In genomic region chr6:56364482-56365313, GRCh38 we compare ENCODE assay signal across 16 cellular contexts.
DNase-seq lines count a peak whose midpoint lies in the region; FAIRE-seq and TF ChIP-seq lines count a peak whose summit lies in the region.
"Had no signal": no experiment of that assay in that cellular context is flagged by ENCODE, and none has a peak within 500 bp of the region (broad histone marks: within the 10 kb centered on the region; RNA-seq: fewer than 3 reads in every experiment).

No MANE protein-coding gene starts in this region.

- H3K4me3 ChIP-seq in brain microvascular endothelial cell (ENCODE audit: low read depth, low read length), result no peak overlapping the region
- H3K4me3 ChIP-seq: adrenal gland had no signal

- peak overlapping the region; percentile 68 for H3K27ac Mint-ChIP-seq in mesothelial cell of epicardium
- no peak overlapping the region for H3K27ac Mint-ChIP-seq in activated CD4-positive, alpha-beta memory T cell treated with anti-CD3 and anti-CD28 coated beads for 36 hours
- H3K27ac Mint-ChIP-seq: CD4-positive, CD25-positive, alpha-beta regulatory T cell had no signal

- H3K27me3 Mint-ChIP-seq in mesothelial cell of epicardium (ENCODE audit: low read depth), result no peaks in the 10 kb centered on the region
- peaks cover 3% of the 10 kb centered on the region for H3K27me3 Mint-ChIP-seq in activated CD4-positive, alpha-beta memory T cell treated with anti-CD3 and anti-CD28 coated beads for 36 hours

- CTCF ChIA-PET in activated CD4-positive, alpha-beta memory T cell treated with anti-CD3 and anti-CD28 coated beads for 36 hours (lab: Charles Lee), result interaction anchor here (1.0 kb wide), 2 partner anchors 228 to 231 kb away, joined by 3 to 5 read pairs; no protein-coding TSS in a partner anchor

- FAIRE-seq in urothelium cell line (lab: Jason Lieb, UNC), result no peak

- POLR2A ChIA-PET in activated CD4-positive, alpha-beta memory T cell treated with anti-CD3 and anti-CD28 coated beads for 36 hours (lab: Charles Lee), result no interaction called here

- no peaks in the 10 kb centered on the region for H3K27me3 ChIP-seq in brain microvascular endothelial cell (replicated peaks)
- H3K27me3 ChIP-seq: adrenal gland had no signal

- in situ Hi-C loops in brain microvascular endothelial cell (cut with HindIII; ENCODE audit: low pct_ligation_motif_present, low sequenced_read_pairs), result loop anchor here (25.0 kb wide), 1 partner anchor 248 kb away; no protein-coding TSS in a partner anchor

- peaks cover 61% of the 10 kb centered on the region for H3K4me1 Mint-ChIP-seq in mesothelial cell of epicardium
- H3K4me1 Mint-ChIP-seq in activated CD4-positive, alpha-beta memory T cell treated with anti-CD3 and anti-CD28 coated beads for 36 hours (ENCODE audit: low read depth), result no peaks in the 10 kb centered on the region
- H3K4me1 Mint-ChIP-seq: CD4-positive, CD25-positive, alpha-beta regulatory T cell had no signal

- intact Hi-C loops in activated CD4-positive, alpha-beta memory T cell treated with anti-CD3 and anti-CD28 coated beads for 36 hours (cut with micrococcal nuclease), result no loop called here

- H3K27ac ChIP-seq in brain microvascular endothelial cell, result peak overlapping the region; percentile 12
- H3K27ac ChIP-seq: HL-60 had no signal

- peak; percentile 59 for DNase-seq in COLO829 (ENCODE audit: low spot score)
- peak; percentile 80 for DNase-seq in LHCN-M2 (ENCODE audit: low read depth)
- peak; percentile 51 for DNase-seq in brain microvascular endothelial cell
- no peak for DNase-seq in mesothelial cell of epicardium (ENCODE audit: low spot score in 2 of 2, unreplicated experiment in 2 of 2)
- DNase-seq in effector CD8-positive, alpha-beta T cell (lab: John Stamatoyannopoulos, UW), result no peak
- no peak for DNase-seq in hypothalamus (lab: John Stamatoyannopoulos, UW)
- DNase-seq in activated CD4-positive, alpha-beta memory T cell treated with anti-CD3 and anti-CD28 coated beads for 36 hours, result no peak
- no peak for DNase-seq in urothelium cell line (ENCODE audit: low spot score)
- DNase-seq: activated CD4-positive, CD25-positive, alpha-beta regulatory T cell; activated T-cell treated with anti-CD3 and anti-CD28 coated beads for 4 hours; adrenal gland; CD4-positive, CD25-positive, alpha-beta regulatory T cell; midbrain; stimulated activated CD4-positive, alpha-beta T cell treated with anti-CD3 and anti-CD28 coated beads, Interleukin-2, amount 100 ng/mL, for 24 hours; stimulated activated naive CD4-positive, alpha-beta T cell had no signal

- H3K36me3 ChIP-seq in brain microvascular endothelial cell (replicated peaks), result no peaks in the 10 kb centered on the region
- H3K36me3 ChIP-seq: adrenal gland had no signal

- no peaks in the 10 kb centered on the region for H3K36me3 Mint-ChIP-seq in mesothelial cell of epicardium
- no peaks in the 10 kb centered on the region for H3K36me3 Mint-ChIP-seq in activated CD4-positive, alpha-beta memory T cell treated with anti-CD3 and anti-CD28 coated beads for 36 hours
- H3K36me3 Mint-ChIP-seq: CD4-positive, CD25-positive, alpha-beta regulatory T cell had no signal

- no peaks in the 10 kb centered on the region for H3K9me3 Mint-ChIP-seq in mesothelial cell of epicardium
- no peaks in the 10 kb centered on the region for H3K9me3 Mint-ChIP-seq in activated CD4-positive, alpha-beta memory T cell treated with anti-CD3 and anti-CD28 coated beads for 36 hours

- H3K4me3 Mint-ChIP-seq in mesothelial cell of epicardium, result no peak overlapping the region
- no peak overlapping the region for H3K4me3 Mint-ChIP-seq in activated CD4-positive, alpha-beta memory T cell treated with anti-CD3 and anti-CD28 coated beads for 36 hours
- H3K4me3 Mint-ChIP-seq: CD4-positive, CD25-positive, alpha-beta regulatory T cell had no signal

- no peak for TF ChIP-seq CTCF in brain microvascular endothelial cell (IDR thresholded peaks at IDR 0.05; ENCODE audit: low read depth, low read length, missing control alignments)
- no peak for TF ChIP-seq CTCF in mesothelial cell of epicardium (IDR thresholded peaks at IDR 0.05; ENCODE audit: unreplicated experiment)

Comparison
In these comparisons a context has a peak if more than half of its experiments do, and no peak if none do; other contexts are left out.
1. DNase-seq: peak in COLO829 (single experiment), LHCN-M2 (single experiment) and brain microvascular endothelial cell (single experiment); none in mesothelial cell of epicardium (0 of 2), effector CD8-positive, alpha-beta T cell (single experiment), hypothalamus (0 of 51), activated CD4-positive, alpha-beta memory T cell treated with anti-CD3 and anti-CD28 coated beads for 36 hours (single experiment) and urothelium cell line (single experiment).